Comparison of ENCODE assay signal across 11 cellular contexts in the genomic region with DNA sequence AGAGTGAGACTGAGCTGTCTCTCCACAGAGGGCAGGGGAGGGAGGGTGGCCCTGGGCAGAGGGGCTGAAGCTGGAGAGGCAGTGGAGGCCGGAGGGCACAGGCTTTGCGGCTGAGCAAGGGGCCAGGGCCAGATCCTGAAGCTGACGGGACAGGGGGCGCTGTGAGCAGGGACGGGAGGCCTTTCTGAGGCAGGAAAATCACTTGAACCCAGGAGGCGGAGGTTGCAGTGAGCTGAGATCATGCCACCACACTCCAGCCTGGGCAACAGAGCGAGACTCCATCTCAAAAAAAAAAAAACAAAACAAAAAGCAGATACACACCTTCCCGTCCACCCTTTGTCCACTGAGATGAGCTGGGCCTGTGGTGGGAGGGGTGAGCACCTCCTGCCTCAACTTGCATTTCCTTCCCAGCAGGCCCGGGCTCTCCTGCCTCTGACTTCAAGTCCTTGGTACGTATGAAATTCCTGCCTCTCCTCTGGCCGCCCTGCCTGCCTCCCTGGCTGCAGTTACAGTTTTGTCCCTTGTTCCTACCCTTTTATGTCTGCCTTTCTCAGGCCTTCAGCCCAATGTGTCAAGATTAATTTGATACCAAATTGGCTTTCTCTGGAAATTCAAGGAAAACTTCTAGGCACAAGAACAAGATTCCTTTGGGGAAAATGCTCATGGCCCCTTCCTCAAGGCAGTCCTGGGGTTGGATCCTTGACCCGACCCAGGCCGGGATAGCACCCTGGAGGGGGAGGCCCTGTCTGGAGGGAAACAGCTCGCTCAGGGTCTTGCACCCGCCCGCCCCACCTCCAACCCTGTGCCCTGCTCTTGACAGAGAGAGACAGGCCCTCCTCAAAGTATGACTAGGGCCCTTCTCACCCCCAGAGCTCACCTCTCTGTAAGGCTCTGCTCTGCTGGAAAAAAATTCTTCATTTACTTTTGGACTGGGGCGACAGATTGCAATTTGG. TPM values are rescaled to one million over a fixed set of nuclear protein-coding genes. Genes with fewer than 3 reads are reported as not detected.
DNase-seq lines count a peak whose midpoint lies in the region; ATAC-seq and TF ChIP-seq lines count a peak whose summit lies in the region.
"Had no signal": no experiment of that assay in that cellular context is flagged by ENCODE, and none has a peak within 500 bp of the region (broad histone marks: within the 10 kb centered on the region; RNA-seq: fewer than 3 reads in every experiment).

No MANE protein-coding gene starts in this region.

- intact Hi-C loops in activated CD4-positive, alpha-beta T cell treated with anti-CD3 and anti-CD28 coated beads, Interleukin-2, amount 10 ng/mL, durations not matched to agents 24 days and 14 days (cut with micrococcal nuclease), result no loop called here

- no peaks in the 10 kb centered on the region for H3K9me3 Mint-ChIP-seq in activated CD4-positive, alpha-beta T cell treated with anti-CD3 and anti-CD28 coated beads, Interleukin-2, amount 10 ng/mL, durations not matched to agents 7 days and 5 days
- no peaks in the 10 kb centered on the region for H3K9me3 Mint-ChIP-seq in activated CD4-positive, alpha-beta T cell treated with anti-CD3 and anti-CD28 coated beads, Interleukin-2, amount 10 ng/mL, durations not matched to agents 24 days and 14 days

- H3K4me3 Mint-ChIP-seq in activated CD4-positive, alpha-beta T cell treated with anti-CD3 and anti-CD28 coated beads, Interleukin-2, amount 10 ng/mL, durations not matched to agents 7 days and 5 days, result no peak overlapping the region
- no peak overlapping the region for H3K4me3 Mint-ChIP-seq in activated CD4-positive, alpha-beta T cell treated with anti-CD3 and anti-CD28 coated beads, Interleukin-2, amount 10 ng/mL, durations not matched to agents 24 days and 14 days

- no peaks in the 10 kb centered on the region for H3K4me1 Mint-ChIP-seq in activated CD4-positive, alpha-beta T cell treated with anti-CD3 and anti-CD28 coated beads, Interleukin-2, amount 10 ng/mL, durations not matched to agents 7 days and 5 days
- no peaks in the 10 kb centered on the region for H3K4me1 Mint-ChIP-seq in activated CD4-positive, alpha-beta T cell treated with anti-CD3 and anti-CD28 coated beads, Interleukin-2, amount 10 ng/mL, durations not matched to agents 24 days and 14 days

- DNase-seq in activated CD4-positive, alpha-beta T cell treated with anti-CD3 and anti-CD28 coated beads, Interleukin-2, amount 10 ng/mL, durations not matched to agents 7 days and 5 days, result no peak
- DNase-seq in activated CD4-positive, alpha-beta T cell treated with anti-CD3 and anti-CD28 coated beads, Interleukin-2, amount 10 ng/mL, durations not matched to agents 24 days and 14 days, result no peak
- DNase-seq in cardiac fibroblast (ENCODE audit: low read depth in 2 of 2), result peak; percentile 79 to 88
- DNase-seq in kidney tubule cell (ENCODE audit: low spot score), result peak; percentile 95
- DNase-seq in ureter (ENCODE audit: low spot score), result peak; percentile 77
- DNase-seq in Kasumi-1 (lab: John Stamatoyannopoulos, UW), result no peak
- no peak for DNase-seq in NCI-H1417 treated with DMSO at 0.1 percent for 48 hours (lab: John Stamatoyannopoulos, UW)
- DNase-seq: 8988T; activated CD4-positive, alpha-beta T cell treated with anti-CD3 and anti-CD28 coated beads for 4 hours; NCI-H2171 had no signal

- ATAC-seq in GM19463 (IDR thresholded peaks at IDR 0.05; ENCODE audit: unreplicated experiment), result no peak

- H3K4me3 ChIP-seq in cardiac fibroblast (replicated peaks in 1 of 2; ENCODE audit: low read depth in 2 of 2, low read length in 2 of 2), result no peak overlapping the region

- no peaks in the 10 kb centered on the region for H3K36me3 Mint-ChIP-seq in activated CD4-positive, alpha-beta T cell treated with anti-CD3 and anti-CD28 coated beads, Interleukin-2, amount 10 ng/mL, durations not matched to agents 7 days and 5 days (ENCODE audit: low read depth)
- no peaks in the 10 kb centered on the region for H3K36me3 Mint-ChIP-seq in activated CD4-positive, alpha-beta T cell treated with anti-CD3 and anti-CD28 coated beads, Interleukin-2, amount 10 ng/mL, durations not matched to agents 24 days and 14 days (ENCODE audit: low read depth)

- peaks cover 8% of the 10 kb centered on the region for H3K27me3 Mint-ChIP-seq in activated CD4-positive, alpha-beta T cell treated with anti-CD3 and anti-CD28 coated beads, Interleukin-2, amount 10 ng/mL, durations not matched to agents 7 days and 5 days
- H3K27me3 Mint-ChIP-seq in activated CD4-positive, alpha-beta T cell treated with anti-CD3 and anti-CD28 coated beads, Interleukin-2, amount 10 ng/mL, durations not matched to agents 24 days and 14 days, result peaks cover 4% of the 10 kb centered on the region

- CTCF ChIA-PET in activated CD4-positive, alpha-beta T cell treated with anti-CD3 and anti-CD28 coated beads, Interleukin-2, amount 10 ng/mL, durations not matched to agents 7 days and 5 days (lab: Charles Lee), result interaction anchor here (0.6 to 1.5 kb wide), 4 partner anchors 10 to 571 kb away, joined by 3 to 6 read pairs (median 4); no protein-coding TSS in a partner anchor

- no peak for TF ChIP-seq CTCF in cardiac fibroblast (IDR thresholded peaks at IDR 0.05; ENCODE audit: low read depth, low read length)

- peak overlapping the region; percentile 25 for H3K27ac Mint-ChIP-seq in activated CD4-positive, alpha-beta T cell treated with anti-CD3 and anti-CD28 coated beads, Interleukin-2, amount 10 ng/mL, durations not matched to agents 7 days and 5 days
- no peak overlapping the region for H3K27ac Mint-ChIP-seq in activated CD4-positive, alpha-beta T cell treated with anti-CD3 and anti-CD28 coated beads, Interleukin-2, amount 10 ng/mL, durations not matched to agents 24 days and 14 days

- POLR2A ChIA-PET in activated CD4-positive, alpha-beta T cell treated with anti-CD3 and anti-CD28 coated beads, Interleukin-2, amount 10 ng/mL, durations not matched to agents 7 days and 5 days (lab: Charles Lee), result no interaction called here

RNA-seq across cellular contexts. Expression of a gene that starts 11.2 kb away (rescaled TPM):
- total RNA-seq in activated CD4-positive, alpha-beta T cell treated with anti-CD3 and anti-CD28 coated beads, Interleukin-2, amount 10 ng/mL, durations not matched to agents 7 days and 5 days, result under 1 TPM; 0.06 to 0.15 TPM
- 1.3 and 1.8 TPM in 2 replicates for total RNA-seq in activated CD4-positive, alpha-beta T cell treated with anti-CD3 and anti-CD28 coated beads, Interleukin-2, amount 10 ng/mL, durations not matched to agents 24 days and 14 days
- 48.2 TPM for total RNA-seq in ureter

RNA-seq across cellular contexts. Expression of a gene that starts 22.5 kb away (rescaled TPM):
- under 1 TPM in 1 of 2 experiments, not detected in 1; 0.64 TPM for total RNA-seq in activated CD4-positive, alpha-beta T cell treated with anti-CD3 and anti-CD28 coated beads, Interleukin-2, amount 10 ng/mL, durations not matched to agents 7 days and 5 days
- not detected in 2 replicates for total RNA-seq in activated CD4-positive, alpha-beta T cell treated with anti-CD3 and anti-CD28 coated beads, Interleukin-2, amount 10 ng/mL, durations not matched to agents 24 days and 14 days
- total RNA-seq in ureter, result not detected

RNA-seq across cellular contexts. Expression of a gene that starts 30.1 kb away (rescaled TPM):
- 1 to 10 TPM in 1 of 2 experiments, under 1 TPM in 1; 0.87 to 1.2 TPM for total RNA-seq in activated CD4-positive, alpha-beta T cell treated with anti-CD3 and anti-CD28 coated beads, Interleukin-2, amount 10 ng/mL, durations not matched to agents 7 days and 5 days
- 1.5 and 2.4 TPM in 2 replicates for total RNA-seq in activated CD4-positive, alpha-beta T cell treated with anti-CD3 and anti-CD28 coated beads, Interleukin-2, amount 10 ng/mL, durations not matched to agents 24 days and 14 days
- total RNA-seq in ureter, result 10.8 TPM

RNA-seq across cellular contexts. Expression of a gene that starts 41.4 kb away (rescaled TPM):
- 100 to 1,000 TPM; 260 to 311 TPM for total RNA-seq in activated CD4-positive, alpha-beta T cell treated with anti-CD3 and anti-CD28 coated beads, Interleukin-2, amount 10 ng/mL, durations not matched to agents 7 days and 5 days
- total RNA-seq in activated CD4-positive, alpha-beta T cell treated with anti-CD3 and anti-CD28 coated beads, Interleukin-2, amount 10 ng/mL, durations not matched to agents 24 days and 14 days, result 278 and 280 TPM in 2 replicates
- 159 TPM for total RNA-seq in ureter

RNA-seq across cellular contexts. Expression of a gene that starts 50.8 kb away (rescaled TPM):
- total RNA-seq in activated CD4-positive, alpha-beta T cell treated with anti-CD3 and anti-CD28 coated beads, Interleukin-2, amount 10 ng/mL, durations not matched to agents 7 days and 5 days, result 10 to 100 TPM; 31.9 to 35.9 TPM
- total RNA-seq in activated CD4-positive, alpha-beta T cell treated with anti-CD3 and anti-CD28 coated beads, Interleukin-2, amount 10 ng/mL, durations not matched to agents 24 days and 14 days, result 68.8 and 77.4 TPM in 2 replicates
- 28.6 TPM for total RNA-seq in ureter

Comparison
In these comparisons a context has a peak if more than half of its experiments do, and no peak if none do; other contexts are left out.
1. DNase-seq: peak in cardiac fibroblast (2 of 2), kidney tubule cell (single experiment) and ureter (single experiment); none in activated CD4-positive, alpha-beta T cell treated with anti-CD3 and anti-CD28 coated beads, Interleukin-2, amount 10 ng/mL, durations not matched to agents 7 days and 5 days (single experiment), activated CD4-positive, alpha-beta T cell treated with anti-CD3 and anti-CD28 coated beads, Interleukin-2, amount 10 ng/mL, durations not matched to agents 24 days and 14 days (single experiment), Kasumi-1 (0 of 2) and NCI-H1417 treated with DMSO at 0.1 percent for 48 hours (single experiment).
2. RNA of a gene that starts 11.2 kb away (total RNA-seq): 48.2 TPM in ureter (single experiment); 1.3 to 1.8 TPM in activated CD4-positive, alpha-beta T cell treated with anti-CD3 and anti-CD28 coated beads, Interleukin-2, amount 10 ng/mL, durations not matched to agents 24 days and 14 days and 0.06 to 0.15 TPM in activated CD4-positive, alpha-beta T cell treated with anti-CD3 and anti-CD28 coated beads, Interleukin-2, amount 10 ng/mL, durations not matched to agents 7 days and 5 days; every median in the first group is over 10 times any median in the second.